Comparison of ENCODE assay signal across 13 cellular contexts in genomic region chr1:160401972-160402795, GRCh38. TPM values are rescaled to one million over a fixed set of nuclear protein-coding genes. Genes with fewer than 3 reads are reported as not detected.
DNase-seq lines count a peak whose midpoint lies in the region; ATAC-seq, FAIRE-seq and TF ChIP-seq lines count a peak whose summit lies in the region.
"Had no signal": no experiment of that assay in that cellular context is flagged by ENCODE, and none has a peak within 500 bp of the region (broad histone marks: within the 10 kb centered on the region; RNA-seq: fewer than 3 reads in every experiment).

No MANE protein-coding gene starts in this region.

- H3K4me1 Mint-ChIP-seq in activated naive CD8-positive, alpha-beta T cell treated with anti-CD3 and anti-CD28 coated beads, Interleukin-2, amount 50 U/mL, for 24 hours = peaks cover 11% of the 10 kb centered on the region

- no peaks in the 10 kb centered on the region for H3K9me3 ChIP-seq in HEK293 (ENCODE audit: control insufficient read depth, insufficient read depth, low read depth, low read length)
- H3K9me3 ChIP-seq in keratinocyte (ENCODE audit: control insufficient read depth, low read depth, low read length) = no peaks in the 10 kb centered on the region
- H3K9me3 ChIP-seq: adrenal gland, ovary had no signal

- no peak overlapping the region for H3K27ac Mint-ChIP-seq in activated naive CD8-positive, alpha-beta T cell treated with anti-CD3 and anti-CD28 coated beads, Interleukin-2, amount 50 U/mL, for 24 hours
- H3K27ac Mint-ChIP-seq: stimulated activated naive B cell treated with anti-CD40 and anti-IgM and Interleukin-4, amounts not matched to agents 10 μg/mL and 1 μg/mL and 100 μg/mL, for 72 hours had no signal

- peak; percentile 56 for FAIRE-seq in keratinocyte (lab: Jason Lieb, UNC)

- peak overlapping the region; percentile 39 for H3K4me3 Mint-ChIP-seq in activated naive CD8-positive, alpha-beta T cell treated with anti-CD3 and anti-CD28 coated beads, Interleukin-2, amount 50 U/mL, for 24 hours

- ATAC-seq in activated naive CD8-positive, alpha-beta T cell treated with anti-CD3 and anti-CD28 coated beads, Interleukin-2, amount 50 U/mL, for 24 hours = no peak

- peaks cover 2% of the 10 kb centered on the region for H3K9me1 ChIP-seq in keratinocyte (ENCODE audit: control insufficient read depth, extremely low read depth, insufficient read depth, low read length)

- no peak for DNase-seq in activated naive CD8-positive, alpha-beta T cell treated with anti-CD3 and anti-CD28 coated beads, Interleukin-2, amount 50 U/mL, for 24 hours
- no peak for DNase-seq in keratinocyte (ENCODE audit: low read depth, low spot score)
- no peak for DNase-seq in activated T-cell treated with anti-CD3 and anti-CD28 coated beads, Interleukin-2, amount 50 U/mL, for 1 hour
- DNase-seq in NCI-H2171 treated with DMSO at 0.1 percent for 48 hours (lab: John Stamatoyannopoulos, UW) = no peak
- no peak for DNase-seq in activated effector memory CD4-positive, alpha-beta T cell treated with anti-CD3 and anti-CD28 coated beads, Interleukin-2, amount 50 U/mL, for 16 hours
- DNase-seq: NCI-H1694; OCI-M1; ovary; stimulated activated CD4-positive, alpha-beta T cell treated with anti-CD3 and anti-CD28 coated beads, Interleukin-1b, Interleukin-23, amount 100 ng/mL, for 48 hours; stimulated activated naive B cell treated with anti-CD40 and anti-IgM and Interleukin-4, amounts not matched to agents 10 μg/mL and 1 μg/mL and 100 μg/mL, for 72 hours had no signal

- peaks cover 10% of the 10 kb centered on the region for H3K27me3 Mint-ChIP-seq in activated naive CD8-positive, alpha-beta T cell treated with anti-CD3 and anti-CD28 coated beads, Interleukin-2, amount 50 U/mL, for 24 hours

- no peaks in the 10 kb centered on the region for H3K9me3 Mint-ChIP-seq in activated naive CD8-positive, alpha-beta T cell treated with anti-CD3 and anti-CD28 coated beads, Interleukin-2, amount 50 U/mL, for 24 hours
- H3K9me3 Mint-ChIP-seq: stimulated activated naive B cell treated with anti-CD40 and anti-IgM and Interleukin-4, amounts not matched to agents 10 μg/mL and 1 μg/mL and 100 μg/mL, for 72 hours had no signal

- H3K36me3 ChIP-seq in HEK293 (ENCODE audit: control insufficient read depth in 2 of 2, insufficient read depth in 1 of 2, low read length in 2 of 2) = no peaks in the 10 kb centered on the region
- H3K36me3 ChIP-seq in keratinocyte (ENCODE audit: control insufficient read depth in 2 of 2, extremely low read depth in 1 of 2, insufficient read depth in 2 of 2, low read length in 2 of 2) = no peaks in the 10 kb centered on the region
- H3K36me3 ChIP-seq: adrenal gland, ovary had no signal

- H3K4me2 ChIP-seq in keratinocyte (ENCODE audit: control insufficient read depth, extremely low read depth, insufficient read depth, low read depth, low read length) = peak overlapping the region; percentile 83

- dilution Hi-C loops in keratinocyte (cut with MboI; ENCODE audit: extremely low pct_ligation_motif_present, low sequenced_read_pairs) = no loop called here

- no peak for TF ChIP-seq CTCF in HEK293 (tag by site-specific recombination; IDR thresholded peaks at IDR 0.05)
- TF ChIP-seq CTCF in keratinocyte (optimal IDR thresholded peaks at IDR 0.05 in 1 of 3, IDR thresholded peaks at IDR 0.05 in 1 of 3, conservative IDR thresholded peaks at IDR 0.05 in 1 of 3; ENCODE audit: extremely low read depth in 1 of 3, insufficient read depth in 2 of 3, low read length in 3 of 3) = no peak

- CTCF ChIA-PET in HEK293 (lab: Yijun Ruan, JAX) = interaction anchor here (0.6 to 1.4 kb wide), 3 partner anchors 14 to 31 kb away, joined by 3 to 5 read pairs (median 5); no protein-coding TSS in a partner anchor

- no peaks in the 10 kb centered on the region for H3K27me3 ChIP-seq in keratinocyte (ENCODE audit: control insufficient read depth, extremely low read depth, insufficient read depth, low read length)
- H3K27me3 ChIP-seq: ovary had no signal

- H3K9ac ChIP-seq in keratinocyte (ENCODE audit: control insufficient read depth, extremely low read depth, insufficient read depth, low read length) = no peak overlapping the region

- no peak overlapping the region for H2AFZ ChIP-seq in keratinocyte (ENCODE audit: control insufficient read depth, low read length)

- no peaks in the 10 kb centered on the region for H3K4me1 ChIP-seq in HEK293 (ENCODE audit: control insufficient read depth, insufficient read depth, low read length)
- peaks cover 61% of the 10 kb centered on the region for H3K4me1 ChIP-seq in keratinocyte (ENCODE audit: control insufficient read depth, extremely low read depth, insufficient read depth, low read length)
- H3K4me1 ChIP-seq: adrenal gland had no signal

- POLR2A ChIA-PET in HEK293 (lab: Yijun Ruan, JAX) = interaction anchor here (1.1 kb wide), 1 partner anchor 304 kb away, joined by 4 read pairs; the partner anchor contains the start of gene IGSF8

- H3K4me3 ChIP-seq in HEK293 (ENCODE audit: low read depth, low read length) = no peak overlapping the region
- H3K4me3 ChIP-seq in keratinocyte (ENCODE audit: control insufficient read depth in 2 of 3, extremely low read depth in 1 of 3, insufficient read depth in 2 of 3, low read depth in 1 of 3, low read length in 3 of 3) = peak overlapping the region in 2 of 3 experiments; percentile 56 to 91
- H3K4me3 ChIP-seq in skin epidermis = peak overlapping the region; percentile 42 to 79 (median 60)

- no peak overlapping the region for H3K27ac ChIP-seq in HEK293 (ENCODE audit: extremely low read depth, low read depth, low read length)
- no peak overlapping the region for H3K27ac ChIP-seq in keratinocyte (ENCODE audit: control insufficient read depth, insufficient read depth, low read length)
- peak overlapping the region in 8 of 21 experiments; percentile 2 to 90 (median 64) for H3K27ac ChIP-seq in skin epidermis
- H3K27ac ChIP-seq: adrenal gland had no signal

- no peaks in the 10 kb centered on the region for H3K36me3 Mint-ChIP-seq in activated naive CD8-positive, alpha-beta T cell treated with anti-CD3 and anti-CD28 coated beads, Interleukin-2, amount 50 U/mL, for 24 hours (ENCODE audit: low read depth)
- H3K36me3 Mint-ChIP-seq: stimulated activated naive B cell treated with anti-CD40 and anti-IgM and Interleukin-4, amounts not matched to agents 10 μg/mL and 1 μg/mL and 100 μg/mL, for 72 hours had no signal

- H4K20me1 ChIP-seq in keratinocyte (ENCODE audit: control insufficient read depth, extremely low read depth, insufficient read depth, low read length) = no peaks in the 10 kb centered on the region

- H3K79me2 ChIP-seq in keratinocyte (ENCODE audit: control insufficient read depth, insufficient read depth, low read length) = peaks cover 3% of the 10 kb centered on the region

RNA-seq across cellular contexts. Expression of gene VANGL2, which starts 1.8 kb away (rescaled TPM):
- polyA plus RNA-seq in keratinocyte = 10.9 to 17.6 TPM (median 11.4 TPM) in 3 replicates
- polyA plus RNA-seq in keratinocyte (2011; ENCODE audit: low read depth) = 2.7 TPM
- 8.4 and 8.7 TPM in 2 replicates for polyA plus RNA-seq in keratinocyte (2011; cell fraction: cytosol; rRNA removed)
- polyA plus RNA-seq in keratinocyte (2011; cell fraction: nucleus; rRNA removed) = 32.2 and 38.0 TPM in 2 replicates
- 6.7 and 11.3 TPM in 2 replicates for polyA plus RNA-seq in keratinocyte (2012; ENCODE audit: low replicate concordance)
- polyA minus RNA-seq in keratinocyte = 11.8 to 19.0 TPM (median 16.6 TPM) in 3 replicates
- 7.1 TPM for polyA minus RNA-seq in keratinocyte (2011; cell fraction: cytosol; rRNA and poly(A)+ RNA removed)
- 9.5 and 14.1 TPM in 2 replicates for polyA minus RNA-seq in keratinocyte (2011; cell fraction: nucleus; rRNA and poly(A)+ RNA removed)

RNA-seq across cellular contexts. Expression of gene NHLH1, which starts 35.3 kb away (rescaled TPM):
- polyA plus RNA-seq in keratinocyte = 0.10 to 0.17 TPM (median 0.13 TPM) in 3 replicates
- polyA plus RNA-seq in keratinocyte (2011; ENCODE audit: low read depth) = not detected
- 0.03 and 0.11 TPM in 2 replicates for polyA plus RNA-seq in keratinocyte (2011; cell fraction: cytosol; rRNA removed)
- 0.53 and 0.62 TPM in 2 replicates for polyA plus RNA-seq in keratinocyte (2011; cell fraction: nucleus; rRNA removed)
- 0.03 and 0.27 TPM in 2 replicates for polyA plus RNA-seq in keratinocyte (2012; ENCODE audit: low replicate concordance)
- polyA minus RNA-seq in keratinocyte = 0.07 to 0.22 TPM (median 0.16 TPM) in 3 replicates
- polyA minus RNA-seq in keratinocyte (2011; cell fraction: cytosol; rRNA and poly(A)+ RNA removed) = not detected
- polyA minus RNA-seq in keratinocyte (2011; cell fraction: nucleus; rRNA and poly(A)+ RNA removed) = 0.23 TPM in 1 of 2 replicates, not detected in the other

RNA-seq across cellular contexts. Expression of gene NCSTN, which starts 59.0 kb away (rescaled TPM):
- polyA plus RNA-seq in keratinocyte = 111 to 150 TPM (median 112 TPM) in 3 replicates
- 30.8 TPM for polyA plus RNA-seq in keratinocyte (2011; ENCODE audit: low read depth)
- 51.6 and 73.4 TPM in 2 replicates for polyA plus RNA-seq in keratinocyte (2011; cell fraction: cytosol; rRNA removed)
- polyA plus RNA-seq in keratinocyte (2011; cell fraction: nucleus; rRNA removed) = 328 and 342 TPM in 2 replicates
- 60.6 and 67.8 TPM in 2 replicates for polyA plus RNA-seq in keratinocyte (2012; ENCODE audit: low replicate concordance)
- polyA minus RNA-seq in keratinocyte = 96.7 to 178 TPM (median 112 TPM) in 3 replicates
- polyA minus RNA-seq in keratinocyte (2011; cell fraction: cytosol; rRNA and poly(A)+ RNA removed) = 75.2 TPM
- 197 and 243 TPM in 2 replicates for polyA minus RNA-seq in keratinocyte (2011; cell fraction: nucleus; rRNA and poly(A)+ RNA removed)

RNA-seq across cellular contexts. Expression of gene COPA, which starts 59.1 kb away (rescaled TPM):
- 157 to 169 TPM (median 164 TPM) in 3 replicates for polyA plus RNA-seq in keratinocyte
- 55.1 TPM for polyA plus RNA-seq in keratinocyte (2011; ENCODE audit: low read depth)
- polyA plus RNA-seq in keratinocyte (2011; cell fraction: cytosol; rRNA removed) = 100 and 148 TPM in 2 replicates
- polyA plus RNA-seq in keratinocyte (2011; cell fraction: nucleus; rRNA removed) = 181 and 183 TPM in 2 replicates
- 42.3 and 104 TPM in 2 replicates for polyA plus RNA-seq in keratinocyte (2012; ENCODE audit: low replicate concordance)
- polyA minus RNA-seq in keratinocyte = 247 to 324 TPM (median 257 TPM) in 3 replicates
- 184 TPM for polyA minus RNA-seq in keratinocyte (2011; cell fraction: cytosol; rRNA and poly(A)+ RNA removed)
- 159 and 293 TPM in 2 replicates for polyA minus RNA-seq in keratinocyte (2011; cell fraction: nucleus; rRNA and poly(A)+ RNA removed)
